ENCODE assay signal across 19 cellular contexts in the genomic region with DNA sequence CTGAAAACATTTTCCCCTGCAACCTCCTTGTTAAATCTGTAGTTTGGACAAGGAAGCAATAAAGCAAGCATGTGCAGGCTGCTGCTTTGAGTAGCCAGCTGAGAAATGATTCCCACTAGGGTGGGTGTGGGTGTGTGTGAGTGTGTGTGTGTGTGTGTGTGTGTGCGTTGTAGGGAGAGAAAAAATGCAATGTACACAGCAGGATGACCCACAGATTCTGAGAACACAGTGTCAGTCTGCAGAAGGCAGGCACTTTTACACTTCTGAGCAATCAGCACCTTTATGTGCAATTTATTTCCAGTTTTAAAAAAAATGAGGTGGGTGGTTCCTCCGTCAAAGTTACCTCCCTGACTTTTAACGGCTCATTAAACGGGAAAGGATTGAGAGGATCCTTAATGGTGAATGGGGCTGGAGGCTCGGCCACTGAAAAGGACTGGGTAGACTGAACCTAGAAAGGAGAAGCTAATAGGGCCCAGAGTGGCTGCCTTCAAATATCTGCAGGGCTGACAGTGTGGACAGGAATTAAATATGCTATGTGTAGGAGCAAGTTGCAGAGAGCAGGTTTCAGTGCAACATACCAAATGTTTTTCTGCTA. TPM values are rescaled to one million over a fixed set of nuclear protein-coding genes. Genes with fewer than 3 reads are reported as not detected.
DNase-seq lines count a peak whose midpoint lies in the region; ATAC-seq and TF ChIP-seq lines count a peak whose summit lies in the region.
"Had no signal": no experiment of that assay in that cellular context is flagged by ENCODE, and none has a peak within 500 bp of the region (broad histone marks: within the 10 kb centered on the region; RNA-seq: fewer than 3 reads in every experiment).

No MANE protein-coding gene starts in this region.

- POLR2A ChIA-PET in activated CD4-positive, alpha-beta T cell treated with anti-CD3 and anti-CD28 coated beads, Interleukin-2, amount 10 ng/mL, durations not matched to agents 7 days and 5 days (lab: Charles Lee) = no interaction called here
- POLR2A ChIA-PET in CD4-positive, alpha-beta memory T cell (lab: Charles Lee; ENCODE audit: partially characterized antibody) = no interaction called here

- peaks cover 15 to 16% of the 10 kb centered on the region in 2 donors for H3K4me1 ChIP-seq in mucosa of rectum (ENCODE audit: control insufficient read depth in 2 of 2, insufficient read depth in 2 of 2, low read length in 2 of 2)
- H3K4me1 ChIP-seq in CD4-positive, alpha-beta memory T cell (ENCODE audit: insufficient read depth, low read length) = no peaks in the 10 kb centered on the region
- H3K4me1 ChIP-seq: heart right ventricle, left lung had no signal

- H3K9ac ChIP-seq in mucosa of rectum (ENCODE audit: low read depth in 1 of 2, low read length in 2 of 2) = no peak overlapping the region

- no peak overlapping the region for H3K27ac Mint-ChIP-seq in activated CD4-positive, alpha-beta T cell treated with anti-CD3 and anti-CD28 coated beads, Interleukin-2, amount 10 ng/mL, durations not matched to agents 24 days and 14 days
- no peak overlapping the region for H3K27ac Mint-ChIP-seq in activated CD4-positive, alpha-beta T cell treated with anti-CD3 and anti-CD28 coated beads, Interleukin-2, amount 10 ng/mL, durations not matched to agents 7 days and 5 days
- H3K27ac Mint-ChIP-seq in chondrocyte (ENCODE audit: unreplicated experiment) (peak overlapping the region; percentile 1), type B pancreatic cell (peak overlapping the region; percentile 90)
- H3K27ac Mint-ChIP-seq in CD4-positive, alpha-beta memory T cell = peak overlapping the region in 1 of 7 donors; percentile 2
- H3K27ac Mint-ChIP-seq: activated naive CD8-positive, alpha-beta T cell; natural killer cell; stimulated activated effector memory CD8-positive, alpha-beta T cell treated with anti-CD3 and anti-CD28 coated beads, Interleukin-12 subunit alpha, Interleukin-12 subunit beta, amount 100 ng/mL, for 72 hours had no signal

- ATAC-seq in HG03135 (IDR thresholded peaks at IDR 0.05; ENCODE audit: unreplicated experiment) (no peak), HG03469 (IDR thresholded peaks at IDR 0.05; ENCODE audit: unreplicated experiment) (no peak)
- ATAC-seq: heart right ventricle; natural killer cell; sciatic nerve; stimulated activated effector memory CD8-positive, alpha-beta T cell treated with anti-CD3 and anti-CD28 coated beads, Interleukin-12 subunit alpha, Interleukin-12 subunit beta, amount 100 ng/mL, for 72 hours had no signal

- TF ChIP-seq CTCF in chondrocyte (IDR thresholded peaks at IDR 0.05) (no peak), type B pancreatic cell (conservative IDR thresholded peaks at IDR 0.05) (no peak)

- H3K4me3 ChIP-seq in mucosa of rectum (ENCODE audit: low read length in 2 of 2) = no peak overlapping the region
- H3K4me3 ChIP-seq in CD4-positive, alpha-beta memory T cell (ENCODE audit: low read length in 2 of 2) = no peak overlapping the region
- H3K4me3 ChIP-seq: heart right ventricle, left lung had no signal

- DNase-seq in activated CD4-positive, alpha-beta T cell treated with anti-CD3 and anti-CD28 coated beads, Interleukin-2, amount 10 ng/mL, durations not matched to agents 24 days and 14 days = peak; percentile 31
- no peak for DNase-seq in activated CD4-positive, alpha-beta T cell treated with anti-CD3 and anti-CD28 coated beads, Interleukin-2, amount 10 ng/mL, durations not matched to agents 7 days and 5 days
- DNase-seq in chondrocyte (ENCODE audit: low spot score) = no peak
- no peak for DNase-seq in type B pancreatic cell (ENCODE audit: extremely low spot score, unreplicated experiment)
- no peak for DNase-seq in CD4-positive, alpha-beta memory T cell
- DNase-seq: activated CD4-positive, CD25-positive, alpha-beta regulatory T cell treated with anti-CD3 and anti-CD28 coated beads, Interleukin-2, amount 50 U/mL, for 72 hours; activated T-cell treated with anti-CD3 and anti-CD28 coated beads for 4 hours; heart right ventricle; left lung; natural killer cell; RPMI8226 had no signal

- intact Hi-C loops in activated CD4-positive, alpha-beta T cell treated with anti-CD3 and anti-CD28 coated beads, Interleukin-2, amount 10 ng/mL, durations not matched to agents 24 days and 14 days (cut with micrococcal nuclease) = no loop called here
- intact Hi-C loops in CD4-positive, alpha-beta memory T cell (cut with micrococcal nuclease) = no loop called here

- H3K27me3 ChIP-seq in mucosa of rectum (ENCODE audit: control insufficient read depth in 2 of 2, insufficient read depth in 2 of 2, low read length in 2 of 2) = no peaks in the 10 kb centered on the region
- H3K27me3 ChIP-seq in CD4-positive, alpha-beta memory T cell (ENCODE audit: insufficient read depth, low read length) = no peaks in the 10 kb centered on the region
- H3K27me3 ChIP-seq: heart right ventricle, left lung had no signal

- H3K27ac ChIP-seq in mucosa of rectum (ENCODE audit: low read depth in 2 of 2, low read length in 2 of 2) = peak overlapping the region; percentile 41 to 68
- no peak overlapping the region for H3K27ac ChIP-seq in CD4-positive, alpha-beta memory T cell (ENCODE audit: low read depth, low read length)
- H3K27ac ChIP-seq: heart right ventricle, left lung had no signal

- peaks cover 5% of the 10 kb centered on the region for H3K9me3 Mint-ChIP-seq in activated CD4-positive, alpha-beta T cell treated with anti-CD3 and anti-CD28 coated beads, Interleukin-2, amount 10 ng/mL, durations not matched to agents 24 days and 14 days
- H3K9me3 Mint-ChIP-seq in activated CD4-positive, alpha-beta T cell treated with anti-CD3 and anti-CD28 coated beads, Interleukin-2, amount 10 ng/mL, durations not matched to agents 7 days and 5 days = no peaks in the 10 kb centered on the region
- H3K9me3 Mint-ChIP-seq in chondrocyte (ENCODE audit: low read depth) = no peaks in the 10 kb centered on the region
- peaks cover 1% of the 10 kb centered on the region for H3K9me3 Mint-ChIP-seq in type B pancreatic cell
- H3K9me3 Mint-ChIP-seq in CD4-positive, alpha-beta memory T cell = no peaks in the 10 kb centered on the region
- H3K9me3 Mint-ChIP-seq: natural killer cell; stimulated activated effector memory CD8-positive, alpha-beta T cell treated with anti-CD3 and anti-CD28 coated beads, Interleukin-12 subunit alpha, Interleukin-12 subunit beta, amount 100 ng/mL, for 72 hours had no signal

- CTCF ChIA-PET in activated CD4-positive, alpha-beta T cell treated with anti-CD3 and anti-CD28 coated beads, Interleukin-2, amount 10 ng/mL, durations not matched to agents 7 days and 5 days (lab: Charles Lee) = no interaction called here
- CTCF ChIA-PET in CD4-positive, alpha-beta memory T cell (lab: Charles Lee; ENCODE audit: partially characterized antibody) = no interaction called here

- H3K4me1 Mint-ChIP-seq in activated CD4-positive, alpha-beta T cell treated with anti-CD3 and anti-CD28 coated beads, Interleukin-2, amount 10 ng/mL, durations not matched to agents 24 days and 14 days = no peaks in the 10 kb centered on the region
- H3K4me1 Mint-ChIP-seq in activated CD4-positive, alpha-beta T cell treated with anti-CD3 and anti-CD28 coated beads, Interleukin-2, amount 10 ng/mL, durations not matched to agents 7 days and 5 days = no peaks in the 10 kb centered on the region
- H3K4me1 Mint-ChIP-seq in chondrocyte (ENCODE audit: low read depth) (peaks cover 61% of the 10 kb centered on the region), type B pancreatic cell (ENCODE audit: unreplicated experiment) (peaks cover 32% of the 10 kb centered on the region)
- H3K4me1 Mint-ChIP-seq in CD4-positive, alpha-beta memory T cell = no peaks in the 10 kb centered on the region
- H3K4me1 Mint-ChIP-seq: stimulated activated effector memory CD8-positive, alpha-beta T cell treated with anti-CD3 and anti-CD28 coated beads, Interleukin-12 subunit alpha, Interleukin-12 subunit beta, amount 100 ng/mL, for 72 hours had no signal

- peaks cover 8% of the 10 kb centered on the region for H3K27me3 Mint-ChIP-seq in activated CD4-positive, alpha-beta T cell treated with anti-CD3 and anti-CD28 coated beads, Interleukin-2, amount 10 ng/mL, durations not matched to agents 24 days and 14 days
- H3K27me3 Mint-ChIP-seq in activated CD4-positive, alpha-beta T cell treated with anti-CD3 and anti-CD28 coated beads, Interleukin-2, amount 10 ng/mL, durations not matched to agents 7 days and 5 days = peaks cover 5% of the 10 kb centered on the region
- H3K27me3 Mint-ChIP-seq in chondrocyte (ENCODE audit: low read depth) (no peaks in the 10 kb centered on the region), type B pancreatic cell (no peaks in the 10 kb centered on the region)
- peaks cover 4% of the 10 kb centered on the region in 2 donors for H3K27me3 Mint-ChIP-seq in CD4-positive, alpha-beta memory T cell
- H3K27me3 Mint-ChIP-seq: activated naive CD8-positive, alpha-beta T cell had no signal

- no peak overlapping the region for H3K4me3 Mint-ChIP-seq in activated CD4-positive, alpha-beta T cell treated with anti-CD3 and anti-CD28 coated beads, Interleukin-2, amount 10 ng/mL, durations not matched to agents 24 days and 14 days
- H3K4me3 Mint-ChIP-seq in activated CD4-positive, alpha-beta T cell treated with anti-CD3 and anti-CD28 coated beads, Interleukin-2, amount 10 ng/mL, durations not matched to agents 7 days and 5 days = no peak overlapping the region
- no peak overlapping the region for H3K4me3 Mint-ChIP-seq in chondrocyte (ENCODE audit: unreplicated experiment)
- H3K4me3 Mint-ChIP-seq in type B pancreatic cell = no peak overlapping the region
- H3K4me3 Mint-ChIP-seq in CD4-positive, alpha-beta memory T cell = no peak overlapping the region
- H3K4me3 Mint-ChIP-seq: activated naive CD8-positive, alpha-beta T cell; natural killer cell; stimulated activated effector memory CD8-positive, alpha-beta T cell treated with anti-CD3 and anti-CD28 coated beads, Interleukin-12 subunit alpha, Interleukin-12 subunit beta, amount 100 ng/mL, for 72 hours had no signal

- H3K36me3 Mint-ChIP-seq in activated CD4-positive, alpha-beta T cell treated with anti-CD3 and anti-CD28 coated beads, Interleukin-2, amount 10 ng/mL, durations not matched to agents 24 days and 14 days (ENCODE audit: low read depth) = no peaks in the 10 kb centered on the region
- no peaks in the 10 kb centered on the region for H3K36me3 Mint-ChIP-seq in activated CD4-positive, alpha-beta T cell treated with anti-CD3 and anti-CD28 coated beads, Interleukin-2, amount 10 ng/mL, durations not matched to agents 7 days and 5 days (ENCODE audit: low read depth)
- no peaks in the 10 kb centered on the region for H3K36me3 Mint-ChIP-seq in chondrocyte (ENCODE audit: low read depth)
- H3K36me3 Mint-ChIP-seq in type B pancreatic cell = no peaks in the 10 kb centered on the region
- no peaks in the 10 kb centered on the region for H3K36me3 Mint-ChIP-seq in CD4-positive, alpha-beta memory T cell
- H3K36me3 Mint-ChIP-seq: activated naive CD8-positive, alpha-beta T cell; natural killer cell; stimulated activated effector memory CD8-positive, alpha-beta T cell treated with anti-CD3 and anti-CD28 coated beads, Interleukin-12 subunit alpha, Interleukin-12 subunit beta, amount 100 ng/mL, for 72 hours had no signal

- H3K36me3 ChIP-seq in mucosa of rectum (ENCODE audit: control insufficient read depth in 2 of 2, insufficient read depth in 2 of 2, low read length in 2 of 2) = no peaks in the 10 kb centered on the region
- no peaks in the 10 kb centered on the region for H3K36me3 ChIP-seq in CD4-positive, alpha-beta memory T cell (ENCODE audit: insufficient read depth, low read length)
- H3K36me3 ChIP-seq: heart right ventricle, left lung had no signal

- no peaks in the 10 kb centered on the region for H3K9me3 ChIP-seq in mucosa of rectum (ENCODE audit: control insufficient read depth in 2 of 2, low read length in 2 of 2)
- no peaks in the 10 kb centered on the region for H3K9me3 ChIP-seq in CD4-positive, alpha-beta memory T cell (ENCODE audit: control insufficient read depth in 1 of 2, low read length in 2 of 2)
- H3K9me3 ChIP-seq: heart right ventricle, left lung had no signal

RNA-seq across cellular contexts. Expression of a gene that starts 38.5 kb away (rescaled TPM):
- total RNA-seq in activated CD4-positive, alpha-beta T cell treated with anti-CD3 and anti-CD28 coated beads, Interleukin-2, amount 10 ng/mL, durations not matched to agents 24 days and 14 days = 0.80 and 0.93 TPM in 2 replicates
- 1 to 10 TPM; 1.5 to 3.9 TPM for total RNA-seq in activated CD4-positive, alpha-beta T cell treated with anti-CD3 and anti-CD28 coated beads, Interleukin-2, amount 10 ng/mL, durations not matched to agents 7 days and 5 days
- not detected in 3 replicates for total RNA-seq in chondrocyte
- total RNA-seq in type B pancreatic cell (ENCODE audit: low replicate concordance) = 10.9 and 33.1 TPM in 2 replicates
- total RNA-seq in CD4-positive, alpha-beta memory T cell = under 1 TPM in 1 of 2 experiments, not detected in 1; 0.41 TPM
- polyA plus RNA-seq in CD4-positive, alpha-beta memory T cell = 1 to 10 TPM in 1 of 2 donors, under 1 TPM in 1; 0.25 to 2.4 TPM
- total RNA-seq: A673, NCI-H460 had no signal

Comparison
In these comparisons a context has a peak if more than half of its experiments do, and no peak if none do; other contexts are left out.
1. H3K27ac Mint-ChIP-seq: peak in chondrocyte (single experiment) and type B pancreatic cell (single experiment); none in activated CD4-positive, alpha-beta T cell treated with anti-CD3 and anti-CD28 coated beads, Interleukin-2, amount 10 ng/mL, durations not matched to agents 24 days and 14 days (single experiment) and activated CD4-positive, alpha-beta T cell treated with anti-CD3 and anti-CD28 coated beads, Interleukin-2, amount 10 ng/mL, durations not matched to agents 7 days and 5 days (single experiment).